20 cellular contexts compared by ENCODE assay signal in the genomic region with DNA sequence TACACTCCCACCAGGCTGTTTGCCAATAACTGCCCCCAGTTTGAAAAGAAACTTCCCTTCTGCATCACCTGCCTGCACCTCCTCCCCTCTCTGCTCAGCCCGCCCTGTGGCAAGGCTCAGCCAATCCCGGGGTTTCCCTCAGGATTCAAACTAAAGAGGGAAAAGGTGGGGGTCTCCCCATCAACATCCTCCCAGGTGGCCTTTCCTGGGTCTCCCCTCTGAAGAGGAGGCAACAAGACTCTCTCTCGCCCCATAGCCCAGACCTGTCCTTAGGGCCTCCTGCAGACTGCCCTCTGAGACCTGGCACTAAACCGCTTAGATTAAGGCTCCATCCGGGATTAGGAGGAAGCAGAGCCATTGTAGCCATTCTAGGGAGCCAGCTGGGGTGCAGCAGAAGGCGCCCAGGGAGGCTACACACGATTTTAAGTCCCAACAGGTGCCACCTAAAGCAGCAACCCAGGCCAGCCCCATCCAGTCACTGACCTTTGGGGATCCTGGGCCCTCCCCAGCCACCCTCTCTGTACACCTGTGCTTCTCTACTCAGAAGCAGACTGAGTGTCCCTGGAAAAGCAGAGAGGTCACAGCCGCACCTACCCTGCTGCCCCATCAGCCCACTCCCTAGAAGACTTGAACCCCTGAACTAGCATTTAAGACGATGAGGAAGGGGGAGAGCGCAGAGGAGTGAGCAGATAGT. TPM values are rescaled to one million over a fixed set of nuclear protein-coding genes. Genes with fewer than 3 reads are reported as not detected.
DNase-seq lines count a peak whose midpoint lies in the region; ATAC-seq and TF ChIP-seq lines count a peak whose summit lies in the region.
"Had no signal": no experiment of that assay in that cellular context is flagged by ENCODE, and none has a peak within 500 bp of the region (broad histone marks: within the 10 kb centered on the region; RNA-seq: fewer than 3 reads in every experiment).

No MANE protein-coding gene starts in this region.

- H3K27me3 ChIP-seq in WERI-Rb-1 (ENCODE audit: insufficient read depth, low read depth, severe bottlenecking), result no peaks in the 10 kb centered on the region
- no peaks in the 10 kb centered on the region for H3K27me3 ChIP-seq in neural cell (ENCODE audit: insufficient read depth, low read depth, low read length)
- H3K27me3 ChIP-seq: Peyer's patch had no signal

- peak overlapping the region; percentile 97 for H3K27ac ChIP-seq in WERI-Rb-1
- H3K27ac ChIP-seq in neural cell (ENCODE audit: low read length), result peak overlapping the region; percentile 73
- H3K27ac ChIP-seq: dorsolateral prefrontal cortex, esophagus muscularis mucosa, left ventricle myocardium inferior, Peyer's patch had no signal

- H3K9me2 ChIP-seq in neural cell (ENCODE audit: insufficient read depth, low read length), result no peaks in the 10 kb centered on the region

- TF ChIP-seq RAD21 in neural cell (conservative IDR thresholded peaks at IDR 0.05), result no peak

- TF ChIP-seq CTCF in WERI-Rb-1 (IDR thresholded peaks at IDR 0.05; ENCODE audit: low read depth, low read length) (no peak), neural cell (IDR thresholded peaks at IDR 0.05; ENCODE audit: poor library complexity, severe bottlenecking) (no peak)

- peak overlapping the region; percentile 81 for H3K4me3 ChIP-seq in WERI-Rb-1 (ENCODE audit: low read depth, low read length)
- peak overlapping the region; percentile 58 for H3K4me3 ChIP-seq in neural cell (ENCODE audit: low read length)
- H3K4me3 ChIP-seq: dorsolateral prefrontal cortex, esophagus muscularis mucosa, GM12878, left ventricle myocardium inferior, Peyer's patch had no signal

- no peaks in the 10 kb centered on the region for H4K20me1 ChIP-seq in neural cell (ENCODE audit: insufficient read depth)

- peak overlapping the region; percentile 58 for H3K9ac ChIP-seq in neural cell (ENCODE audit: low read length)

- peak overlapping the region; percentile 58 for H3K4me2 ChIP-seq in neural cell (ENCODE audit: low read length)

- H3K9me3 ChIP-seq in WERI-Rb-1 (ENCODE audit: severe bottlenecking) (no peaks in the 10 kb centered on the region), neural cell (ENCODE audit: low read length) (no peaks in the 10 kb centered on the region)
- H3K9me3 ChIP-seq: esophagus muscularis mucosa, left ventricle myocardium inferior, Peyer's patch had no signal

- DNase-seq in D341Med (ENCODE audit: low spot score) (peak; percentile 68), NCI-H1105 (lab: John Stamatoyannopoulos, UW) (peak; percentile 99), WERI-Rb-1 (peak; percentile 96), activated gamma-delta T cell (lab: John Stamatoyannopoulos, UW) (no peak)
- DNase-seq: Calu3; dorsolateral prefrontal cortex; GDM1; left ventricle myocardium inferior; NCI-H1694 treated with DMSO at 0.1 percent for 48 hours; NCI-H526 treated with DMSO at 0.1 percent for 48 hours; small intestine; stimulated activated CD4-positive, alpha-beta T cell treated with anti-CD3 and anti-CD28 coated beads, Interleukin-4, amount 100 ng/mL, for 4 hours; T-helper 9 cell had no signal

- H3K36me3 ChIP-seq in WERI-Rb-1, result peaks cover 59% of the 10 kb centered on the region
- H3K36me3 ChIP-seq in neural cell (ENCODE audit: insufficient read depth, low read length), result no peaks in the 10 kb centered on the region
- H3K36me3 ChIP-seq: esophagus muscularis mucosa, left ventricle myocardium inferior, Peyer's patch had no signal

- H3F3A ChIP-seq in neural cell (ENCODE audit: insufficient read depth, low read length, poor library complexity, severe bottlenecking), result no peaks in the 10 kb centered on the region

- peaks cover 19% of the 10 kb centered on the region for H3K79me2 ChIP-seq in neural cell (replicated peaks; ENCODE audit: insufficient read depth, low read length)

- no peak for TF ChIP-seq EP300 in neural cell (conservative IDR thresholded peaks at IDR 0.05; ENCODE audit: poor library complexity, severe bottlenecking)

- H2AFZ ChIP-seq in neural cell (ENCODE audit: low read depth, low read length), result no peak overlapping the region

- ATAC-seq in GM19328 (IDR thresholded peaks at IDR 0.05; ENCODE audit: unreplicated experiment) (no peak), HG03159 (IDR thresholded peaks at IDR 0.05; ENCODE audit: unreplicated experiment) (no peak)
- ATAC-seq: GM12878, SK-N-SH treated with all-trans-retinoic acid at 6 μM for 48 hours had no signal

TF ChIP-seq in neural cell, 6 proteins besides CTCF, POLR2A, EP300 and RAD21:
- TF ChIP-seq SMC3 (conservative IDR thresholded peaks at IDR 0.05; ENCODE audit: poor library complexity) (no peak), TAF1 (IDR thresholded peaks at IDR 0.05; ENCODE audit: low read depth) (no peak), MXI1 (conservative IDR thresholded peaks at IDR 0.05; ENCODE audit: poor library complexity, severe bottlenecking) (no peak), POLR2AphosphoS5 (IDR thresholded peaks at IDR 0.05) (no peak), EZH2 (IDR thresholded peaks at IDR 0.05; ENCODE audit: borderline replicate concordance, insufficient read depth, low read length, poor library complexity, severe bottlenecking) (no peak)
- TF ChIP-seq, protein P1, sequence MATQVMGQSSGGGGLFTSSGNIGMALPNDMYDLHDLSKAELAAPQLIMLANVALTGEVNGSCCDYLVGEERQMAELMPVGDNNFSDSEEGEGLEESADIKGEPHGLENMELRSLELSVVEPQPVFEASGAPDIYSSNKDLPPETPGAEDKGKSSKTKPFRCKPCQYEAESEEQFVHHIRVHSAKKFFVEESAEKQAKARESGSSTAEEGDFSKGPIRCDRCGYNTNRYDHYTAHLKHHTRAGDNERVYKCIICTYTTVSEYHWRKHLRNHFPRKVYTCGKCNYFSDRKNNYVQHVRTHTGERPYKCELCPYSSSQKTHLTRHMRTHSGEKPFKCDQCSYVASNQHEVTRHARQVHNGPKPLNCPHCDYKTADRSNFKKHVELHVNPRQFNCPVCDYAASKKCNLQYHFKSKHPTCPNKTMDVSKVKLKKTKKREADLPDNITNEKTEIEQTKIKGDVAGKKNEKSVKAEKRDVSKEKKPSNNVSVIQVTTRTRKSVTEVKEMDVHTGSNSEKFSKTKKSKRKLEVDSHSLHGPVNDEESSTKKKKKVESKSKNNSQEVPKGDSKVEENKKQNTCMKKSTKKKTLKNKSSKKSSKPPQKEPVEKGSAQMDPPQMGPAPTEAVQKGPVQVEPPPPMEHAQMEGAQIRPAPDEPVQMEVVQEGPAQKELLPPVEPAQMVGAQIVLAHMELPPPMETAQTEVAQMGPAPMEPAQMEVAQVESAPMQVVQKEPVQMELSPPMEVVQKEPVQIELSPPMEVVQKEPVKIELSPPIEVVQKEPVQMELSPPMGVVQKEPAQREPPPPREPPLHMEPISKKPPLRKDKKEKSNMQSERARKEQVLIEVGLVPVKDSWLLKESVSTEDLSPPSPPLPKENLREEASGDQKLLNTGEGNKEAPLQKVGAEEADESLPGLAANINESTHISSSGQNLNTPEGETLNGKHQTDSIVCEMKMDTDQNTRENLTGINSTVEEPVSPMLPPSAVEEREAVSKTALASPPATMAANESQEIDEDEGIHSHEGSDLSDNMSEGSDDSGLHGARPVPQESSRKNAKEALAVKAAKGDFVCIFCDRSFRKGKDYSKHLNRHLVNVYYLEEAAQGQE (IDR thresholded peaks at IDR 0.05; ENCODE audit: borderline replicate concordance), result no peak
TF ChIP-seq in neural cell: peak in this region for 0.

RNA-seq across cellular contexts. Expression of a gene that starts 3.4 kb away (rescaled TPM):
- 10.7 and 11.8 TPM in 2 replicates for polyA plus RNA-seq in neural cell
- polyA minus RNA-seq in neural cell, result 10.3 and 11.2 TPM in 2 replicates

RNA-seq across cellular contexts. Expression of a gene that starts 12.0 kb away (rescaled TPM):
- polyA plus RNA-seq in neural cell, result not detected in 2 replicates
- not detected in 2 replicates for polyA minus RNA-seq in neural cell
- polyA plus RNA-seq: GM12878, small intestine had no signal

RNA-seq across cellular contexts. Expression of a gene that starts 16.7 kb away (rescaled TPM):
- polyA plus RNA-seq in neural cell, result 0.52 and 0.90 TPM in 2 replicates
- polyA minus RNA-seq in neural cell, result not detected in 2 replicates

RNA-seq across cellular contexts. Expression of a gene that starts 42.0 kb away (rescaled TPM):
- polyA plus RNA-seq in neural cell, result 0.12 TPM in 1 of 2 replicates, not detected in the other
- not detected in 2 replicates for polyA minus RNA-seq in neural cell
